In genomic region chr1:55146781-55147180, GRCh38 we compare ENCODE assay signal across 18 cellular contexts.
DNase-seq lines count a peak whose midpoint lies in the region; ATAC-seq and TF ChIP-seq lines count a peak whose summit lies in the region.
"Had no signal": no experiment of that assay in that cellular context is flagged by ENCODE, and none has a peak within 500 bp of the region (broad histone marks: within the 10 kb centered on the region; RNA-seq: fewer than 3 reads in every experiment).

No MANE protein-coding gene starts in this region.

- H3K9me3 ChIP-seq in stomach (no peaks in the 10 kb centered on the region), vagina (no peaks in the 10 kb centered on the region)
- H3K9me3 ChIP-seq: Caco-2, SK-N-SH, upper lobe of left lung had no signal

- H3K36me3 ChIP-seq in stomach (peaks cover 9 to 93% (median 79%) of the 10 kb centered on the region in 4 donors), vagina (peaks cover 0 to 36% of the 10 kb centered on the region in 2 donors)

- ATAC-seq in T-cell (replicated peaks in 1 of 4): no peak
- ATAC-seq: stimulated activated effector memory CD8-positive, alpha-beta T cell treated with anti-CD3 and anti-CD28 coated beads, Interleukin-12 subunit alpha, Interleukin-12 subunit beta, amount 100 ng/mL, for 72 hours had no signal

- peaks cover 0 to 20% (median 4%) of the 10 kb centered on the region in 4 donors for H3K4me1 ChIP-seq in stomach
- H3K4me1 ChIP-seq in vagina: no peaks in the 10 kb centered on the region
- H3K4me1 ChIP-seq: Caco-2 had no signal

- peak overlapping the region; percentile 48 to 59 for H3K27ac Mint-ChIP-seq in T-cell
- H3K27ac Mint-ChIP-seq: stimulated activated effector memory CD8-positive, alpha-beta T cell treated with anti-CD3 and anti-CD28 coated beads, Interleukin-12 subunit alpha, Interleukin-12 subunit beta, amount 100 ng/mL, for 72 hours had no signal

- intact Hi-C loops in stomach (cut with DNase I; ENCODE audit: low total_unique reads) (no loop called here), vagina (cut with DNase I) (no loop called here)

- WGBS in stomach, 5 donors: 29 to 56% (median 35%) methylated on average over 2 of the region's 2 CpGs

- TF ChIP-seq POLR2A in stomach (IDR thresholded peaks at IDR 0.05) (no peak), vagina (IDR thresholded peaks at IDR 0.05) (no peak)

- H3K4me3 ChIP-seq in stomach (no peak overlapping the region), vagina (no peak overlapping the region)
- H3K4me3 ChIP-seq: hepatocyte, skin epidermis, upper lobe of left lung had no signal

- H3K4me1 Mint-ChIP-seq in T-cell: peaks cover 10 to 19% (median 18%) of the 10 kb centered on the region in 3 donors

- H3K27me3 ChIP-seq in stomach (no peaks in the 10 kb centered on the region), vagina (no peaks in the 10 kb centered on the region)
- H3K27me3 ChIP-seq: hepatocyte, upper lobe of left lung had no signal

- H3K27ac ChIP-seq in stomach (no peak overlapping the region), vagina (no peak overlapping the region)
- H3K27ac ChIP-seq: hepatocyte, skin epidermis, upper lobe of left lung had no signal

- POLR2A ChIA-PET in T-cell (lab: Charles Lee): interaction anchor here in 1 of 2 donors (0.6 kb wide), 1 partner anchor 27 kb away, joined by 3 read pairs; no protein-coding TSS in a partner anchor

- H3K9me3 Mint-ChIP-seq in T-cell: no peaks in the 10 kb centered on the region
- H3K9me3 Mint-ChIP-seq: stimulated activated effector memory CD8-positive, alpha-beta T cell treated with anti-CD3 and anti-CD28 coated beads, Interleukin-12 subunit alpha, Interleukin-12 subunit beta, amount 100 ng/mL, for 72 hours had no signal

- CTCF ChIA-PET in T-cell (lab: Charles Lee): no interaction called here

- TF ChIP-seq EP300 in stomach (IDR thresholded peaks at IDR 0.05): no peak

- H3K4me3 Mint-ChIP-seq in T-cell: no peak overlapping the region
- H3K4me3 Mint-ChIP-seq: stimulated activated effector memory CD8-positive, alpha-beta T cell treated with anti-CD3 and anti-CD28 coated beads, Interleukin-12 subunit alpha, Interleukin-12 subunit beta, amount 100 ng/mL, for 72 hours had no signal

- TF ChIP-seq CTCF in stomach (IDR thresholded peaks at IDR 0.05): no peak
- no peak for TF ChIP-seq CTCF in vagina (IDR thresholded peaks at IDR 0.05)

- DNase-seq in NCI-H2196 (lab: John Stamatoyannopoulos, UW; ENCODE audit: unreplicated experiment) (peak; percentile 24), NCI-H2196 treated with DMSO at 0.1 percent for 48 hours (lab: John Stamatoyannopoulos, UW; ENCODE audit: unreplicated experiment) (no peak), T-cell (peak in 4 of 34 experiments; percentile 5 to 16 (median 12)), dermis blood vessel endothelial cell (peak; percentile 15), stomach (peak; percentile 33), vagina (ENCODE audit: extremely low spot score in 2 of 2) (no peak), NCI-H146 (lab: John Stamatoyannopoulos, UW) (no peak)
- no peak for DNase-seq in activated CD4-positive, alpha-beta T cell treated with anti-CD3 and anti-CD28 coated beads for 48 hours
- DNase-seq: activated effector memory CD4-positive, alpha-beta T cell treated with anti-CD3 and anti-CD28 coated beads, Interleukin-2, amount 50 U/mL, for 16 hours; Caco-2; HCEC 1CT; kidney glomerular epithelial cell; NCI-H345; SK-N-SH had no signal

- no peaks in the 10 kb centered on the region for H3K27me3 Mint-ChIP-seq in T-cell

- H3K36me3 Mint-ChIP-seq in T-cell: peaks cover 42% of the 10 kb centered on the region

Comparison
In these comparisons a context has a peak if more than half of its experiments do, and no peak if none do; other contexts are left out.
1. DNase-seq: peak in NCI-H2196 (single experiment), dermis blood vessel endothelial cell (single experiment) and stomach (single experiment); none in NCI-H2196 treated with DMSO at 0.1 percent for 48 hours (single experiment), vagina (0 of 2), NCI-H146 (single experiment) and activated CD4-positive, alpha-beta T cell treated with anti-CD3 and anti-CD28 coated beads for 48 hours (single experiment).